10 cellular contexts compared by ENCODE assay signal in genomic region chr17:77736207-77736600, GRCh38.
DNase-seq lines count a peak whose midpoint lies in the region; ATAC-seq and TF ChIP-seq lines count a peak whose summit lies in the region.
"Had no signal": no experiment of that assay in that cellular context is flagged by ENCODE, and none has a peak within 500 bp of the region (broad histone marks: within the 10 kb centered on the region; RNA-seq: fewer than 3 reads in every experiment).

No MANE protein-coding gene starts in this region.

- TF ChIP-seq CTCF in osteoblast (IDR thresholded peaks at IDR 0.05; ENCODE audit: extremely low read depth, low read depth, low read length): no peak

- H3K9ac ChIP-seq in HUES6 (ENCODE audit: low read length): no peak overlapping the region

- H2AFZ ChIP-seq in osteoblast (ENCODE audit: low read length): no peak overlapping the region

- H3K27me3 ChIP-seq in HUES6 (ENCODE audit: control insufficient read depth, insufficient read depth, low read length): peaks cover 41% of the 10 kb centered on the region
- peaks cover 45% of the 10 kb centered on the region for H3K27me3 ChIP-seq in osteoblast (ENCODE audit: insufficient read depth, low read length)

- ATAC-seq in GM21360 (IDR thresholded peaks at IDR 0.05; ENCODE audit: unreplicated experiment): no peak
- no peak for ATAC-seq in GM21786 (IDR thresholded peaks at IDR 0.05; ENCODE audit: unreplicated experiment)
- ATAC-seq in HG03460 (IDR thresholded peaks at IDR 0.05; ENCODE audit: unreplicated experiment): no peak

- no peaks in the 10 kb centered on the region for H4K20me1 ChIP-seq in osteoblast (ENCODE audit: insufficient read depth, low read length)

- H3K4me2 ChIP-seq in osteoblast (ENCODE audit: insufficient read depth, low read length): peak overlapping the region; percentile 32

- peak; percentile 67 for DNase-seq in DMS153 (lab: John Stamatoyannopoulos, UW)
- peak; percentile 71 for DNase-seq in cerebellar cortex (ENCODE audit: low spot score)
- no peak for DNase-seq in osteoblast (ENCODE audit: insufficient read length, low spot score, missing footprints)
- no peak for DNase-seq in SKM-1 (lab: John Stamatoyannopoulos, UW; ENCODE audit: unreplicated experiment)
- DNase-seq: effector memory CD4-positive, alpha-beta T cell; stimulated activated CD4-positive, alpha-beta T cell treated with anti-CD3 and anti-CD28 coated beads, Interleukin-2, amount 100 ng/mL, for 48 hours had no signal

- H3K4me1 ChIP-seq in HUES6 (ENCODE audit: control insufficient read depth, insufficient read depth, low read length) (peaks cover 22% of the 10 kb centered on the region; the same call in 1 of the 2 replicates), osteoblast (ENCODE audit: insufficient read depth, low read length) (no peaks in the 10 kb centered on the region)

- H3K9me3 ChIP-seq in HUES6 (ENCODE audit: control insufficient read depth, insufficient read depth, low read depth, low read length) (peaks cover 27% of the 10 kb centered on the region), osteoblast (ENCODE audit: low read depth, low read length) (peaks cover 5% of the 10 kb centered on the region)

- H3K27ac ChIP-seq in HUES6 (ENCODE audit: low read depth, low read length): no peak overlapping the region
- H3K27ac ChIP-seq in osteoblast (ENCODE audit: low read depth, low read length): no peak overlapping the region

- H3K79me2 ChIP-seq in osteoblast (ENCODE audit: insufficient read depth, low read length): no peaks in the 10 kb centered on the region

- no peaks in the 10 kb centered on the region for H3K36me3 ChIP-seq in HUES6 (ENCODE audit: control insufficient read depth, insufficient read depth, low read length)
- H3K36me3 ChIP-seq in osteoblast (ENCODE audit: insufficient read depth, low read length): no peaks in the 10 kb centered on the region

- H3K4me3 ChIP-seq in HUES6 (ENCODE audit: low read depth, low read length) (peak overlapping the region; percentile 9; the same call in 1 of the 2 replicates), osteoblast (ENCODE audit: insufficient read depth, low read length) (no peak overlapping the region)

Comparison
In these comparisons a context has a peak if more than half of its experiments do, and no peak if none do; other contexts are left out.
1. DNase-seq: peak in DMS153 (single experiment) and cerebellar cortex (single experiment); none in osteoblast (single experiment) and SKM-1 (single experiment).